Comparison of ENCODE assay signal across 1 cellular context in genomic region chr16:4766875-4767628, GRCh38.
TF ChIP-seq lines count a peak whose summit lies in the region.

TSS of gene ZNF500 (minus strand) at chr16:4767162. CDS start at chr16:4765978, 1,184 bp downstream.

TF ChIP-seq in HEK293, 187 proteins besides CTCF, POLR2A, EP300 and RAD21 (continued from another document and continues in another):
- TF ChIP-seq ZNF518A (tag by site-specific recombination; conservative IDR thresholded peaks at IDR 0.05; ENCODE audit: low read depth) (no peak), ZNF610 (tag by site-specific recombination; IDR thresholded peaks at IDR 0.05; ENCODE audit: borderline replicate concordance) (0 out of 2 replicates have a peak, but pooled peaks have one; percentile 11), ZNF221 (tag by site-specific recombination; IDR thresholded peaks at IDR 0.05; ENCODE audit: borderline replicate concordance) (no peak), ZNF792 (tag by site-specific recombination; IDR thresholded peaks at IDR 0.05) (no peak), ZNF629 (tag by site-specific recombination; IDR thresholded peaks at IDR 0.05) (peak; percentile 49; the same call in 1 of the 2 replicates), ZNF639 (tag by site-specific recombination; IDR thresholded peaks at IDR 0.05) (0 out of 2 replicates have a peak, but pooled peaks have one; percentile 25), ZNF549 (tag by site-specific recombination; IDR thresholded peaks at IDR 0.05) (no peak), ZNF366 (tag by site-specific recombination; conservative IDR thresholded peaks at IDR 0.05) (no peak), ZXDB (tag by site-specific recombination; IDR thresholded peaks at IDR 0.05) (peak; percentile 89), ZNF132 (tag by site-specific recombination; IDR thresholded peaks at IDR 0.05; ENCODE audit: borderline replicate concordance) (no peak), ZFP69B (tag by site-specific recombination; IDR thresholded peaks at IDR 0.05) (peak; percentile 96), ZNF341 (tag by site-specific recombination; IDR thresholded peaks at IDR 0.05; ENCODE audit: low read depth) (no peak), PBX3 (CRISPR knock-in tag; IDR thresholded peaks at IDR 0.05) (0 out of 2 replicates have a peak, but pooled peaks have one; percentile 65), SP7 (tag by site-specific recombination; IDR thresholded peaks at IDR 0.05) (peak; percentile 59), RBAK (tag by site-specific recombination; IDR thresholded peaks at IDR 0.05) (no peak), ZNF501 (tag by site-specific recombination; IDR thresholded peaks at IDR 0.05) (0 out of 2 replicates have a peak, but pooled peaks have one; percentile 16), ZNF214 (tag by site-specific recombination; IDR thresholded peaks at IDR 0.05; ENCODE audit: borderline replicate concordance) (no peak), KLF16 (tag by site-specific recombination; IDR thresholded peaks at IDR 0.05) (peak; percentile 84), ZNF600 (tag by site-specific recombination; IDR thresholded peaks at IDR 0.05) (peak; percentile 95), ZBTB26 (tag by site-specific recombination; optimal IDR thresholded peaks at IDR 0.05) (peak; percentile 88), ZFHX2 (tag by site-specific recombination; conservative IDR thresholded peaks at IDR 0.05) (peak; percentile 88), KLF9 (tag by site-specific recombination; IDR thresholded peaks at IDR 0.05; ENCODE audit: low read depth) (peak; percentile 95), ZNF324 (tag by site-specific recombination; IDR thresholded peaks at IDR 0.05) (no peak; the same call in 1 of the 2 replicates), ZEB2 (tag by site-specific recombination; IDR thresholded peaks at IDR 0.05) (peak; percentile 47; the same call in 1 of the 2 replicates), ZNF19 (tag by site-specific recombination; IDR thresholded peaks at IDR 0.05; ENCODE audit: low read depth) (no peak), ZNF707 (tag by site-specific recombination; IDR thresholded peaks at IDR 0.05) (no peak), GLIS2 (tag by site-specific recombination; IDR thresholded peaks at IDR 0.05) (peak; percentile 92), SP3 (tag by site-specific recombination; IDR thresholded peaks at IDR 0.05) (peak; percentile 99), KLF17 (tag by site-specific recombination; IDR thresholded peaks at IDR 0.05) (peak; percentile 46; the same call in 1 of the 2 replicates), ZNF354C (tag by site-specific recombination; IDR thresholded peaks at IDR 0.05; ENCODE audit: borderline replicate concordance, low read depth) (no peak), KLF10 (tag by site-specific recombination; IDR thresholded peaks at IDR 0.05) (peak; percentile 43; the same call in 1 of the 2 replicates), ZNF426 (tag by site-specific recombination; IDR thresholded peaks at IDR 0.05) (no peak), HIC1 (tag by site-specific recombination; IDR thresholded peaks at IDR 0.05) (peak; percentile 91), ZFP37 (tag by site-specific recombination; IDR thresholded peaks at IDR 0.05) (peak; percentile 74), REST (tag by site-specific recombination; IDR thresholded peaks at IDR 0.05) (peak; percentile 25; the same call in 1 of the 2 replicates), ZNF274 (IDR thresholded peaks at IDR 0.05; ENCODE audit: low read length) (no peak), ZNF274 (tag by site-specific recombination; IDR thresholded peaks at IDR 0.05; ENCODE audit: borderline replicate concordance) (no peak), ZNF202 (tag by site-specific recombination; IDR thresholded peaks at IDR 0.05; ENCODE audit: borderline replicate concordance) (no peak), ZNF311 (tag by site-specific recombination; IDR thresholded peaks at IDR 0.05; ENCODE audit: borderline replicate concordance) (no peak), TRIM28 (IDR thresholded peaks at IDR 0.05; ENCODE audit: borderline replicate concordance, low read length) (no peak), ZBTB7A (tag by site-specific recombination; IDR thresholded peaks at IDR 0.05; ENCODE audit: low read depth) (peak; percentile 72), YY2 (tag by site-specific recombination; IDR thresholded peaks at IDR 0.05) (peak; percentile 64), ZIC2 (tag by site-specific recombination; IDR thresholded peaks at IDR 0.05) (peak; percentile 16; the same call in 1 of the 2 replicates), ZNF280C (tag by site-specific recombination; IDR thresholded peaks at IDR 0.05) (no peak), REPIN1 (tag by site-specific recombination; IDR thresholded peaks at IDR 0.05; ENCODE audit: low read depth) (peak; percentile 34; the same call in 1 of the 2 replicates), EGR2 (tag by site-specific recombination; IDR thresholded peaks at IDR 0.05; ENCODE audit: low read depth) (peak; percentile 69)
